ENCODE assay signal across 26 cellular contexts in the genomic region with DNA sequence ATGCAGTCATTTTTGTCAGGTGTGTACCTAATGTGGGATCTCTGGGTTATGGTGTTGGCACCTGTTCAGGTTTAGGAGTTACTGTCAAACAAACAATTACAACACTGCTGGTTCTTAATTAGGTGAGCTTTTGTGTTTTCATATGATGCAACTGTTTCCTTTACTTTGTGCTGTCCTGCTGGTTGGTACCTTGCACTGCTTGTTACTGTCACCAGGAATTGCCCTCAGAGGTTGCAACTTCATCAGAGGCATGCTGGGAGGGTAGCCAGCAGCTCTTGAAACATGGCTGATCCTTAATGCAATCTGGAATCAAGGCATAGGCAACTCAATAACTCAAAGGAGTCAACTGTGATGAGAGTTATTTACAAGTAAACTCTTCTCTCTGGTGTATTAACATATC.
"Had no signal": no experiment of that assay in that cellular context is flagged by ENCODE, and none has a peak within 500 bp of the region (broad histone marks: within the 10 kb centered on the region; RNA-seq: fewer than 3 reads in every experiment).

No MANE protein-coding gene starts in this region.

- H3K4me3 ChIP-seq: ascending aorta, body of pancreas, MG63, Peyer's patch, SJCRH30 had no signal

- DNase-seq: activated CD4-positive, alpha-beta memory T cell treated with anti-CD3 and anti-CD28 coated beads for 36 hours; activated CD4-positive, alpha-beta T cell treated with anti-CD3 and anti-CD28 coated beads, Interleukin-2, amount 10 ng/mL, durations not matched to agents 7 days and 5 days; activated CD4-positive, CD25-positive, alpha-beta regulatory T cell; activated CD8-positive, alpha-beta memory T cell treated with anti-CD3 and anti-CD28 coated beads for 24 hours; activated effector memory CD4-positive, alpha-beta T cell treated with anti-CD3 and anti-CD28 coated beads, Interleukin-2, amount 50 U/mL, for 16 hours; activated naive CD4-positive, alpha-beta T cell treated with Interleukin-2 at 50 U/mL for 16 hours; activated naive CD8-positive, alpha-beta T cell treated with anti-CD3 and anti-CD28 coated beads, Interleukin-2, amount 50 U/mL, for 24 hours; activated T-cell treated with anti-CD3 and anti-CD28 coated beads, Interleukin-2, amount 50 U/mL, for 4 hours; amniotic stem cell; body of pancreas; central memory CD4-positive, alpha-beta T cell; MG63; MV-4-11; NCI-H1092 treated with DMSO at 0.1 percent for 48 hours; NCI-H1436 treated with DMSO at 0.1 percent for 48 hours; NCI-H2171 treated with DMSO at 0.1 percent for 48 hours; NCI-H226; NCI-H510A treated with DMSO at 0.1 percent for 48 hours; NCI-H774; NK-92 treated with Interleukin-12 subunit alpha and Interleukin-12 subunit beta, amount 100 ng/mL, for 24 hours; Peyer's patch; Right ventricle myocardium superior; SJCRH30; SK-N-SH; T-helper 1 cell had no signal
